In genomic region chr3:10349801-10350200, GRCh38 we compare ENCODE assay signal across 27 cellular contexts. TPM values are rescaled to one million over a fixed set of nuclear protein-coding genes. Genes with fewer than 3 reads are reported as not detected.
DNase-seq lines count a peak whose midpoint lies in the region; ATAC-seq, FAIRE-seq and TF ChIP-seq lines count a peak whose summit lies in the region.
"Had no signal": no experiment of that assay in that cellular context is flagged by ENCODE, and none has a peak within 500 bp of the region (broad histone marks: within the 10 kb centered on the region; RNA-seq: fewer than 3 reads in every experiment).

No MANE protein-coding gene starts in this region.

- no peak overlapping the region for H3K18ac ChIP-seq in H1 (ENCODE audit: extremely low read depth, low read length)

- no peak overlapping the region for H3K4me3 Mint-ChIP-seq in stimulated activated naive B cell treated with anti-CD40 and anti-IgM and Interleukin-4, amounts not matched to agents 10 μg/mL and 1 μg/mL and 100 μg/mL, for 72 hours
- H3K4me3 Mint-ChIP-seq: B cell; CD4-positive, alpha-beta memory T cell; H9; HFFc6 had no signal

- peak overlapping the region; percentile 38 for H3K27ac Mint-ChIP-seq in stimulated activated naive B cell treated with anti-CD40 and anti-IgM and Interleukin-4, amounts not matched to agents 10 μg/mL and 1 μg/mL and 100 μg/mL, for 72 hours
- H3K27ac Mint-ChIP-seq: B cell; CD4-positive, alpha-beta memory T cell; H9; HFFc6 had no signal

- H3K9me3 ChIP-seq in H1 (ENCODE audit: insufficient read depth in 2 of 2, low read depth in 1 of 2, low read length in 1 of 2) = no peaks in the 10 kb centered on the region
- no peaks in the 10 kb centered on the region for H3K9me3 ChIP-seq in osteoblast (ENCODE audit: low read depth, low read length)

- H2BK20ac ChIP-seq in H1 (ENCODE audit: low read length) = no peak overlapping the region

- peaks cover 14 to 29% of the 10 kb centered on the region in 2 donors for H3K4me1 Mint-ChIP-seq in stimulated activated naive B cell treated with anti-CD40 and anti-IgM and Interleukin-4, amounts not matched to agents 10 μg/mL and 1 μg/mL and 100 μg/mL, for 72 hours

- no peak overlapping the region for H4K8ac ChIP-seq in H1 (ENCODE audit: extremely low read depth, insufficient read depth, low read length)

- no peak overlapping the region for H3K56ac ChIP-seq in H1 (replicated peaks; ENCODE audit: insufficient read length, low read depth, low read length)

- H4K91ac ChIP-seq in H1 (replicated peaks; ENCODE audit: insufficient read length, low read length) = no peak overlapping the region

- H3K27me3 Mint-ChIP-seq in stimulated activated naive B cell treated with anti-CD40 and anti-IgM and Interleukin-4, amounts not matched to agents 10 μg/mL and 1 μg/mL and 100 μg/mL, for 72 hours = no peaks in the 10 kb centered on the region
- H3K27me3 Mint-ChIP-seq: B cell had no signal

- H2AFZ ChIP-seq in H1 (ENCODE audit: low read length) (no peak overlapping the region), osteoblast (ENCODE audit: low read length) (no peak overlapping the region)
- H2AFZ ChIP-seq: GM23248 had no signal

- H2AK5ac ChIP-seq in H1 (ENCODE audit: low read depth, low read length) = no peak overlapping the region

- H4K20me1 ChIP-seq in H1 (replicated peaks in 1 of 2; ENCODE audit: control insufficient read depth in 1 of 2, insufficient read depth in 2 of 2, low read length in 2 of 2) (peaks cover 0 to 2% of the 10 kb centered on the region in 2 experiments), osteoblast (ENCODE audit: insufficient read depth, low read length) (no peaks in the 10 kb centered on the region)

- TF ChIP-seq RAD21 in H1 (IDR thresholded peaks at IDR 0.05 in 1 of 2, conservative IDR thresholded peaks at IDR 0.05 in 1 of 2; ENCODE audit: low read depth in 2 of 2, low read length in 2 of 2) = no peak

- 0 out of 2 replicates have a peak overlapping the region, but pooled peaks have one; percentile 55 for H2BK12ac ChIP-seq in H1 (ENCODE audit: low read depth, low read length)

- H3K9me3 Mint-ChIP-seq in stimulated activated naive B cell treated with anti-CD40 and anti-IgM and Interleukin-4, amounts not matched to agents 10 μg/mL and 1 μg/mL and 100 μg/mL, for 72 hours = no peaks in the 10 kb centered on the region
- H3K9me3 Mint-ChIP-seq: CD4-positive, alpha-beta memory T cell; H9; HFFc6 had no signal

- H4K5ac ChIP-seq in H1 (ENCODE audit: insufficient read length, low read depth, low read length) = no peak overlapping the region

- peaks cover 0 to 3% of the 10 kb centered on the region in 2 donors for H3K36me3 Mint-ChIP-seq in stimulated activated naive B cell treated with anti-CD40 and anti-IgM and Interleukin-4, amounts not matched to agents 10 μg/mL and 1 μg/mL and 100 μg/mL, for 72 hours
- H3K36me3 Mint-ChIP-seq: CD4-positive, alpha-beta memory T cell had no signal

- no peak overlapping the region for H3K4ac ChIP-seq in H1 (replicated peaks; ENCODE audit: insufficient read length, low read depth, low read length)

- TF ChIP-seq EP300 in H1 (IDR thresholded peaks at IDR 0.05; ENCODE audit: borderline replicate concordance in 1 of 2, low read depth in 2 of 2, low read length in 2 of 2) = no peak

- no peak overlapping the region for H3K14ac ChIP-seq in H1 (ENCODE audit: insufficient read length)

- no peaks in the 10 kb centered on the region for H3K79me1 ChIP-seq in H1 (ENCODE audit: low read depth, low read length)

- H3K4me3 ChIP-seq in H1 (ENCODE audit: extremely low read depth in 1 of 4, insufficient read depth in 2 of 4, low read depth in 3 of 4, low read length in 4 of 4) (no peak overlapping the region), osteoblast (ENCODE audit: insufficient read depth, low read length) (no peak overlapping the region)
- H3K4me3 ChIP-seq: GM23248 had no signal

- H2BK15ac ChIP-seq in H1 (ENCODE audit: low read length) = no peak overlapping the region

- no peaks in the 10 kb centered on the region for H3K23me2 ChIP-seq in H1 (ENCODE audit: low read depth, low read length)

- H3K4me2 ChIP-seq in H1 (ENCODE audit: insufficient read depth in 1 of 2, low read depth in 2 of 2, low read length in 2 of 2) = no peak overlapping the region
- H3K4me2 ChIP-seq in osteoblast (ENCODE audit: insufficient read depth, low read length) = no peak overlapping the region

- no peaks in the 10 kb centered on the region; a peak in 1 of 7 replicates for H3K27me3 ChIP-seq in H1 (replicated peaks in 1 of 4; ENCODE audit: control insufficient read depth in 3 of 4, extremely low read depth in 1 of 4, insufficient read depth in 3 of 4, low read length in 3 of 4)
- H3K27me3 ChIP-seq in osteoblast (ENCODE audit: insufficient read depth, low read length) = no peaks in the 10 kb centered on the region

- H3K79me2 ChIP-seq in H1 (ENCODE audit: control insufficient read depth in 1 of 2, insufficient read depth in 2 of 2, low read length in 2 of 2) = no peaks in the 10 kb centered on the region
- H3K79me2 ChIP-seq in osteoblast (ENCODE audit: insufficient read depth, low read length) = no peaks in the 10 kb centered on the region

- H3K4me1 ChIP-seq in H1 (replicated peaks in 1 of 4; ENCODE audit: control insufficient read depth in 3 of 4, insufficient read depth in 4 of 4, low read length in 3 of 4) = peaks cover 0 to 5% (median 0%) of the 10 kb centered on the region in 4 experiments; a peak in 2 of 7 replicates
- H3K4me1 ChIP-seq in osteoblast (ENCODE audit: insufficient read depth, low read length) = peaks cover 28% of the 10 kb centered on the region

- H3K9ac ChIP-seq in H1 (replicated peaks in 1 of 4; ENCODE audit: extremely low read depth in 1 of 4, low read depth in 3 of 4, low read length in 3 of 4) = no peak overlapping the region
- H3K9ac ChIP-seq: GM23248 had no signal

- 89% methylated on average over 9 of the region's 10 CpGs; no CpG with 5 or more reads in 1 of the 2 experiments for WGBS in H1 (ENCODE audit: extremely low coverage in 1 of 2, insufficient coverage in 1 of 2, insufficient read length in 1 of 2, insufficient replicate concordance in 2 of 2, low coverage in 1 of 2, low lambda C conversion rate in 2 of 2, missing lambda C conversion rate in 1 of 2), 2 experiments

- FAIRE-seq in H1 (lab: Jason Lieb, UNC) = no peak
- FAIRE-seq: A204.1, GM12891, GM18507 had no signal

- CTCF ChIA-PET in H1 (lab: Charles Lee; ENCODE audit: partially characterized antibody) = interaction anchor here (0.6 to 2.4 kb wide), 4 partner anchors 10 to 1294 kb away, joined by 3 to 8 read pairs (median 3); partner anchors contain the start of gene VGLL4

- no peak overlapping the region for H2BK5ac ChIP-seq in H1 (ENCODE audit: low read depth, low read length)

- ATAC-seq in Right ventricle myocardium superior (ENCODE audit: poor library complexity) (no peak), GM21447 (IDR thresholded peaks at IDR 0.05; ENCODE audit: unreplicated experiment) (no peak), HG03135 (IDR thresholded peaks at IDR 0.05; ENCODE audit: unreplicated experiment) (no peak), GM18519 (IDR thresholded peaks at IDR 0.05; ENCODE audit: low FRiP score, unreplicated experiment) (no peak)
- no peak for ATAC-seq in stimulated activated naive B cell treated with anti-CD40 and anti-IgM and Interleukin-4, amounts not matched to agents 10 μg/mL and 1 μg/mL and 100 μg/mL, for 72 hours (replicated peaks)

- intact Hi-C loops in Right ventricle myocardium superior (cut with DNase I) = no loop called here
- intact Hi-C loops in cardiac septum (cut with DNase I) = no loop called here

- no peak overlapping the region for H3K23ac ChIP-seq in H1 (ENCODE audit: insufficient read length)

- H2BK120ac ChIP-seq in H1 (replicated peaks; ENCODE audit: low read depth, low read length) = no peak overlapping the region

- DNase-seq in Right ventricle myocardium superior = peak; percentile 14
- DNase-seq in cardiac septum (ENCODE audit: low spot score) = no peak
- DNase-seq in H1 (ENCODE audit: low read depth in 1 of 2, low spot score in 2 of 2) = no peak
- DNase-seq in osteoblast (ENCODE audit: insufficient read length, low spot score, missing footprints) = peak; percentile 38
- DNase-seq in stimulated activated naive B cell treated with anti-CD40 and anti-IgM and Interleukin-4, amounts not matched to agents 10 μg/mL and 1 μg/mL and 100 μg/mL, for 72 hours = no peak
- DNase-seq: C1 segment of cervical spinal cord; Calu3; CD4-positive, alpha-beta memory T cell; COR-L47; DMS53; DMS79 treated with DMSO at 0.1 percent for 48 hours; GF-D8; GM23248; H9; HFFc6 had no signal

- POLR2A ChIA-PET in H1 (lab: Charles Lee; ENCODE audit: partially characterized antibody) = no interaction called here

- no peak for TF ChIP-seq POLR2A in H1 (IDR thresholded peaks at IDR 0.05; ENCODE audit: control extremely low read depth in 1 of 2, low read depth in 2 of 2, low read length in 2 of 2)

- H3K36me3 ChIP-seq in H1 (ENCODE audit: control insufficient read depth in 2 of 4, insufficient read depth in 4 of 4, low read length in 3 of 4) (no peaks in the 10 kb centered on the region), osteoblast (ENCODE audit: insufficient read depth, low read length) (no peaks in the 10 kb centered on the region)

- no peak overlapping the region for H3K27ac ChIP-seq in H1 (ENCODE audit: low read depth, low read length)
- no peak overlapping the region for H3K27ac ChIP-seq in osteoblast (ENCODE audit: low read depth, low read length)
- H3K27ac ChIP-seq: 22Rv1, GM23248 had no signal

- TF ChIP-seq CTCF in H1 (IDR thresholded peaks at IDR 0.05; ENCODE audit: control extremely low read depth in 1 of 3, insufficient read depth in 1 of 3, low read depth in 1 of 3, low read length in 3 of 3) (no peak), osteoblast (IDR thresholded peaks at IDR 0.05; ENCODE audit: extremely low read depth, low read depth, low read length) (no peak)

RNA-seq across cellular contexts. Expression of gene SEC13, which starts 28.9 kb away (rescaled TPM):
- total RNA-seq in Right ventricle myocardium superior (50.2 TPM), cardiac septum (59.2 TPM), osteoblast (201 and 204 TPM in 2 replicates)
- total RNA-seq in H1 (2021; fragmentation: NEBNext Ultra II Directional; extraction: Animal tissue kit (Norgen Biotek cat#: 25700)) = 131 and 136 TPM in 2 replicates
- polyA plus RNA-seq in H1 (2011; rRNA removed) = 115 and 124 TPM in 2 replicates
- polyA plus RNA-seq in H1 (2011; cell fraction: cytosol; rRNA removed) = 155 TPM
- 166 TPM for polyA plus RNA-seq in H1 (2011; cell fraction: nucleus; rRNA removed)
- polyA plus RNA-seq in H1 (2012, experiment 1 of 2) = 123 to 167 TPM (median 161 TPM) in 4 replicates
- 77.7 TPM for polyA plus RNA-seq in H1 (2012, experiment 2 of 2)
- 92.4 TPM for polyA plus RNA-seq in H1 (2013, experiment 1 of 2)
- polyA plus RNA-seq in H1 (2013, experiment 2 of 2) = 92.3 TPM
- 165 and 212 TPM in 2 replicates for polyA minus RNA-seq in H1 (2011; rRNA and poly(A)+ RNA removed)
- 100.0 TPM for polyA minus RNA-seq in H1 (2011; cell fraction: cytosol; rRNA and poly(A)+ RNA removed)
- 119 TPM for polyA minus RNA-seq in H1 (2011; cell fraction: nucleus; rRNA and poly(A)+ RNA removed)

RNA-seq across cellular contexts. Expression of gene GHRL, which starts 57.1 kb away (rescaled TPM):
- total RNA-seq in Right ventricle myocardium superior (not detected), cardiac septum (0.48 TPM), osteoblast (under 0.01 TPM in 1 of 2 replicates, not detected in the other)
- 0.35 TPM in 1 of 2 replicates, not detected in the other for total RNA-seq in H1 (2021; fragmentation: NEBNext Ultra II Directional; extraction: Animal tissue kit (Norgen Biotek cat#: 25700))
- polyA plus RNA-seq in H1 (2011; rRNA removed) = 0.06 and 0.32 TPM in 2 replicates
- 0.13 TPM for polyA plus RNA-seq in H1 (2011; cell fraction: cytosol; rRNA removed)
- 0.57 TPM for polyA plus RNA-seq in H1 (2011; cell fraction: nucleus; rRNA removed)
- 0.23 to 0.87 TPM (median 0.50 TPM) in 3 of 4 replicates, not detected in the other for polyA plus RNA-seq in H1 (2012, experiment 1 of 2)
- polyA plus RNA-seq in H1 (2012, experiment 2 of 2) = not detected
- 0.14 TPM for polyA plus RNA-seq in H1 (2013, experiment 1 of 2)
- 0.26 TPM for polyA plus RNA-seq in H1 (2013, experiment 2 of 2)
- 0.29 and 0.57 TPM in 2 replicates for polyA minus RNA-seq in H1 (2011; rRNA and poly(A)+ RNA removed)
- polyA minus RNA-seq in H1 (2011; cell fraction: cytosol; rRNA and poly(A)+ RNA removed) = not detected
- 1.00 TPM for polyA minus RNA-seq in H1 (2011; cell fraction: nucleus; rRNA and poly(A)+ RNA removed)
- total RNA-seq: Daoy, G401, GM23248, H4 had no signal
- polyA plus RNA-seq: AG04450 had no signal

Comparison
In these comparisons a context has a peak if more than half of its experiments do, and no peak if none do; other contexts are left out.
1. DNase-seq: peak in Right ventricle myocardium superior (single experiment) and osteoblast (single experiment); none in cardiac septum (single experiment), H1 (0 of 2) and stimulated activated naive B cell treated with anti-CD40 and anti-IgM and Interleukin-4, amounts not matched to agents 10 μg/mL and 1 μg/mL and 100 μg/mL, for 72 hours (single experiment).